2 cellular contexts compared by ENCODE assay signal in the genomic region with DNA sequence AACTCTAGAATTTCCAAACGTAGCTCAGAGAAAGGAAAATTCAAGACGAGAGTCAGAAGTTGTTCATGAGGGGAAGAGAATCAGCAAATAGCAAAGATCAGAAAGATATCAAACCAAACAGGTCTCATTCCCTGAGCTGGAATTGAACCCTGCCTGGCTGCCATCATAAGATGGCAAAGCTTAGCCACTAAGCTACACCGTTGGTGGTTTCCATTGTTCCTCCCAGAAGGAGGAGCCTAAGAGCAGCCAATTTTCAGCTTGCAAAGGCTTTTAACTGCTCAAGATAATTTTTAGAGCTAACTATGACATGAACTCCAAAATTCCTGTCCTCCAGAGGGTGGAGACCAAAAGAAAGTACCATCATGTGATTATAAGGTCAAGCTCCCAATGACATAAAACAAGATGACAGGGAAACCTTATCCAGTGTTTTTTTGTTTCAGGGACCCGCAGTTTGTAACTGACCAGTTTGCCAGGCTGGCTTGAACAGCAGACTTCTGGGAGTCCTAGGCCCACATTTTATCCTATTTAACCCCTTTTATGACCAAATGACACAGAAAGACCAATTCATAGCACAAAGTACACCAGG.
TF ChIP-seq lines count a peak whose summit lies in the region.

No MANE protein-coding gene starts in this region.

TF ChIP-seq in GM23338, 12 proteins besides CTCF, POLR2A, EP300 and RAD21 (continues in another document):
- TF ChIP-seq JUNB (IDR thresholded peaks at IDR 0.05; ENCODE audit: unreplicated experiment) = no peak
- TF ChIP-seq POLR2AphosphoS5 (IDR thresholded peaks at IDR 0.05; ENCODE audit: low read depth) = no peak
- TF ChIP-seq ZNF331 (CRISPR knock-in tag; IDR thresholded peaks at IDR 0.05; ENCODE audit: low read depth) = no peak
- TF ChIP-seq EZH2phosphoT487 (IDR thresholded peaks at IDR 0.05; ENCODE audit: unreplicated experiment) = no peak
- no peak for TF ChIP-seq NANOG (IDR thresholded peaks at IDR 0.05; ENCODE audit: borderline replicate concordance)
- no peak for TF ChIP-seq CREB1 (CRISPR knock-in tag; IDR thresholded peaks at IDR 0.05; ENCODE audit: low read depth)
- no peak for TF ChIP-seq ZNF114 (CRISPR knock-in tag; IDR thresholded peaks at IDR 0.05)
- TF ChIP-seq, protein P1, sequence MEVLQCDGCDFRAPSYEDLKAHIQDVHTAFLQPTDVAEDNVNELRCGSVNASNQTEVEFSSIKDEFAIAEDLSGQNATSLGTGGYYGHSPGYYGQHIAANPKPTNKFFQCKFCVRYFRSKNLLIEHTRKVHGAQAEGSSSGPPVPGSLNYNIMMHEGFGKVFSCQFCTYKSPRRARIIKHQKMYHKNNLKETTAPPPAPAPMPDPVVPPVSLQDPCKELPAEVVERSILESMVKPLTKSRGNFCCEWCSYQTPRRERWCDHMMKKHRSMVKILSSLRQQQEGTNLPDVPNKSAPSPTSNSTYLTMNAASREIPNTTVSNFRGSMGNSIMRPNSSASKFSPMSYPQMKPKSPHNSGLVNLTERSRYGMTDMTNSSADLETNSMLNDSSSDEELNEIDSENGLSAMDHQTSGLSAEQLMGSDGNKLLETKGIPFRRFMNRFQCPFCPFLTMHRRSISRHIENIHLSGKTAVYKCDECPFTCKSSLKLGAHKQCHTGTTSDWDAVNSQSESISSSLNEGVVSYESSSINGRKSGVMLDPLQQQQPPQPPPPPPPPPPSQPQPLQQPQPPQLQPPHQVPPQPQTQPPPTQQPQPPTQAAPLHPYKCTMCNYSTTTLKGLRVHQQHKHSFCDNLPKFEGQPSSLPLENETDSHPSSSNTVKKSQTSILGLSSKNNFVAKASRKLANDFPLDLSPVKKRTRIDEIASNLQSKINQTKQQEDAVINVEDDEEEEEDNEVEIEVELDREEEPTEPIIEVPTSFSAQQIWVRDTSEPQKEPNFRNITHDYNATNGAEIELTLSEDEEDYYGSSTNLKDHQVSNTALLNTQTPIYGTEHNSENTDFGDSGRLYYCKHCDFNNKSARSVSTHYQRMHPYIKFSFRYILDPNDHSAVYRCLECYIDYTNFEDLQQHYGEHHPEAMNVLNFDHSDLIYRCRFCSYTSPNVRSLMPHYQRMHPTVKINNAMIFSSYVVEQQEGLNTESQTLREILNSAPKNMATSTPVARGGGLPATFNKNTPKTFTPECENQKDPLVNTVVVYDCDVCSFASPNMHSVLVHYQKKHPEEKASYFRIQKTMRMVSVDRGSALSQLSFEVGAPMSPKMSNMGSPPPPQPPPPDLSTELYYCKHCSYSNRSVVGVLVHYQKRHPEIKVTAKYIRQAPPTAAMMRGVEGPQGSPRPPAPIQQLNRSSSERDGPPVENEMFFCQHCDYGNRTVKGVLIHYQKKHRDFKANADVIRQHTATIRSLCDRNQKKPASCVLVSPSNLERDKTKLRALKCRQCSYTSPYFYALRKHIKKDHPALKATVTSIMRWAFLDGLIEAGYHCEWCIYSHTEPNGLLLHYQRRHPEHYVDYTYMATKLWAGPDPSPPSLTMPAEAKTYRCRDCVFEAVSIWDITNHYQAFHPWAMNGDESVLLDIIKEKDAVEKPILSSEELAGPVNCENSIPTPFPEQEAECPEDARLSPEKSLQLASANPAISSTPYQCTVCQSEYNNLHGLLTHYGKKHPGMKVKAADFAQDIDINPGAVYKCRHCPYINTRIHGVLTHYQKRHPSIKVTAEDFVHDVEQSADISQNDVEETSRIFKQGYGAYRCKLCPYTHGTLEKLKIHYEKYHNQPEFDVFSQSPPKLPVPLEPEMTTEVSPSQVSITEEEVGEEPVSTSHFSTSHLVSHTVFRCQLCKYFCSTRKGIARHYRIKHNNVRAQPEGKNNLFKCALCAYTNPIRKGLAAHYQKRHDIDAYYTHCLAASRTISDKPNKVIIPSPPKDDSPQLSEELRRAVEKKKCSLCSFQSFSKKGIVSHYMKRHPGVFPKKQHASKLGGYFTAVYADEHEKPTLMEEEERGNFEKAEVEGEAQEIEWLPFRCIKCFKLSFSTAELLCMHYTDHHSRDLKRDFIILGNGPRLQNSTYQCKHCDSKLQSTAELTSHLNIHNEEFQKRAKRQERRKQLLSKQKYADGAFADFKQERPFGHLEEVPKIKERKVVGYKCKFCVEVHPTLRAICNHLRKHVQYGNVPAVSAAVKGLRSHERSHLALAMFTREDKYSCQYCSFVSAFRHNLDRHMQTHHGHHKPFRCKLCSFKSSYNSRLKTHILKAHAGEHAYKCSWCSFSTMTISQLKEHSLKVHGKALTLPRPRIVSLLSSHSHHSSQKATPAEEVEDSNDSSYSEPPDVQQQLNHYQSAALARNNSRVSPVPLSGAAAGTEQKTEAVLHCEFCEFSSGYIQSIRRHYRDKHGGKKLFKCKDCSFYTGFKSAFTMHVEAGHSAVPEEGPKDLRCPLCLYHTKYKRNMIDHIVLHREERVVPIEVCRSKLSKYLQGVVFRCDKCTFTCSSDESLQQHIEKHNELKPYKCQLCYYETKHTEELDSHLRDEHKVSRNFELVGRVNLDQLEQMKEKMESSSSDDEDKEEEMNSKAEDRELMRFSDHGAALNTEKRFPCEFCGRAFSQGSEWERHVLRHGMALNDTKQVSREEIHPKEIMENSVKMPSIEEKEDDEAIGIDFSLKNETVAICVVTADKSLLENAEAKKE (CRISPR knock-in tag; IDR thresholded peaks at IDR 0.05) = no peak
- TF ChIP-seq STAT1 (IDR thresholded peaks at IDR 0.05; ENCODE audit: unreplicated experiment) = no peak
- TF ChIP-seq, protein P2, sequence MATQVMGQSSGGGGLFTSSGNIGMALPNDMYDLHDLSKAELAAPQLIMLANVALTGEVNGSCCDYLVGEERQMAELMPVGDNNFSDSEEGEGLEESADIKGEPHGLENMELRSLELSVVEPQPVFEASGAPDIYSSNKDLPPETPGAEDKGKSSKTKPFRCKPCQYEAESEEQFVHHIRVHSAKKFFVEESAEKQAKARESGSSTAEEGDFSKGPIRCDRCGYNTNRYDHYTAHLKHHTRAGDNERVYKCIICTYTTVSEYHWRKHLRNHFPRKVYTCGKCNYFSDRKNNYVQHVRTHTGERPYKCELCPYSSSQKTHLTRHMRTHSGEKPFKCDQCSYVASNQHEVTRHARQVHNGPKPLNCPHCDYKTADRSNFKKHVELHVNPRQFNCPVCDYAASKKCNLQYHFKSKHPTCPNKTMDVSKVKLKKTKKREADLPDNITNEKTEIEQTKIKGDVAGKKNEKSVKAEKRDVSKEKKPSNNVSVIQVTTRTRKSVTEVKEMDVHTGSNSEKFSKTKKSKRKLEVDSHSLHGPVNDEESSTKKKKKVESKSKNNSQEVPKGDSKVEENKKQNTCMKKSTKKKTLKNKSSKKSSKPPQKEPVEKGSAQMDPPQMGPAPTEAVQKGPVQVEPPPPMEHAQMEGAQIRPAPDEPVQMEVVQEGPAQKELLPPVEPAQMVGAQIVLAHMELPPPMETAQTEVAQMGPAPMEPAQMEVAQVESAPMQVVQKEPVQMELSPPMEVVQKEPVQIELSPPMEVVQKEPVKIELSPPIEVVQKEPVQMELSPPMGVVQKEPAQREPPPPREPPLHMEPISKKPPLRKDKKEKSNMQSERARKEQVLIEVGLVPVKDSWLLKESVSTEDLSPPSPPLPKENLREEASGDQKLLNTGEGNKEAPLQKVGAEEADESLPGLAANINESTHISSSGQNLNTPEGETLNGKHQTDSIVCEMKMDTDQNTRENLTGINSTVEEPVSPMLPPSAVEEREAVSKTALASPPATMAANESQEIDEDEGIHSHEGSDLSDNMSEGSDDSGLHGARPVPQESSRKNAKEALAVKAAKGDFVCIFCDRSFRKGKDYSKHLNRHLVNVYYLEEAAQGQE (IDR thresholded peaks at IDR 0.05; ENCODE audit: unreplicated experiment) = no peak

TF ChIP-seq in K562, 482 proteins besides CTCF, POLR2A, EP300 and RAD21 (continued from another document):
- TF ChIP-seq ESRRA (IDR thresholded peaks at IDR 0.05; ENCODE audit: borderline replicate concordance, low read depth) (peak; percentile 56; the same call in 1 of the 2 replicates), MEIS2 (IDR thresholded peaks at IDR 0.05; ENCODE audit: partially characterized antibody) (peak; percentile 42)
- TF ChIP-seq, protein P3, sequence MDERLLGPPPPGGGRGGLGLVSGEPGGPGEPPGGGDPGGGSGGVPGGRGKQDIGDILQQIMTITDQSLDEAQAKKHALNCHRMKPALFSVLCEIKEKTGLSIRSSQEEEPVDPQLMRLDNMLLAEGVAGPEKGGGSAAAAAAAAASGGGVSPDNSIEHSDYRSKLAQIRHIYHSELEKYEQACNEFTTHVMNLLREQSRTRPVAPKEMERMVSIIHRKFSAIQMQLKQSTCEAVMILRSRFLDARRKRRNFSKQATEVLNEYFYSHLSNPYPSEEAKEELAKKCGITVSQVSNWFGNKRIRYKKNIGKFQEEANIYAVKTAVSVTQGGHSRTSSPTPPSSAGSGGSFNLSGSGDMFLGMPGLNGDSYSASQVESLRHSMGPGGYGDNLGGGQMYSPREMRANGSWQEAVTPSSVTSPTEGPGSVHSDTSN (CRISPR knock-in tag; IDR thresholded peaks at IDR 0.05; ENCODE audit: low read depth) = no peak
- TF ChIP-seq, protein P3 (tag; conservative IDR thresholded peaks at IDR 0.05; ENCODE audit: low read depth) = peak; percentile 71; the same call in 1 of the 2 replicates
